In the genomic region with DNA sequence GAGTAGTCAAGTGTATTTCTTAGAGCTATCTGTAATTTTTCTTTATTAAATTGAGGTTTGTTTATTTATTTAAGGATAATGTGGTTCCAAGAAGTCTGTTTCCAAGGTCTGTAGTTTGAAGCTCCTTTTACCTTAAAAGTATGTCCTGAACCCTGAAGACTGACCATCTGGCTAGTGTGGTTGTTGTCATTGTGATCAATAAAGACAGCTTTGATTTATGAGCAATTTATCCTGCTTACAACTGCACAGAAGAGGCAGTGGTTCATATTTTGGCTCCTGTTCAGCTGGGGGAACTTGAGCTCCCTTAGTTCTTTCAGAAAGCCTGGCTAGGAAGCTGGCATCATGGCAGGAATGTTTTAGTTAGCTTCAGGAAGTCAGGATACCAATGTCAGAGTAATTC, we compare ENCODE assay signal across 7 cellular contexts.
DNase-seq lines count a peak whose midpoint lies in the region; ATAC-seq and TF ChIP-seq lines count a peak whose summit lies in the region.

No MANE protein-coding gene starts in this region.

- TF ChIP-seq CTCF in heart right ventricle (IDR thresholded peaks at IDR 0.05) (no peak), tibial artery (IDR thresholded peaks at IDR 0.05) (no peak)

- H3K27ac ChIP-seq in heart right ventricle = peak overlapping the region in 6 of 10 donors; percentile 1 to 66 (median 43)
- H3K27ac ChIP-seq in tibial artery = peak overlapping the region; percentile 55 to 64

- H3K36me3 ChIP-seq in heart right ventricle (no peaks in the 10 kb centered on the region), tibial artery (no peaks in the 10 kb centered on the region)

- H3K4me1 ChIP-seq in heart right ventricle (peaks cover 3 to 39% (median 19%) of the 10 kb centered on the region in 9 donors), tibial artery (peaks cover 0 to 50% (median 25%) of the 10 kb centered on the region in 4 donors)

- peak; percentile 98 for DNase-seq in SK-N-DZ (ENCODE audit: low spot score)
- DNase-seq in heart right ventricle = peak in 1 of 2 donors; percentile 18
- no peak for DNase-seq in tibial artery
- DNase-seq in stimulated activated naive CD8-positive, alpha-beta T cell treated with anti-CD3 and anti-CD28 coated beads, Interleukin-15, Interleukin-2, amounts not matched to agents 100 U/mL and 50 U/mL, for 24 hours = no peak
- no peak for DNase-seq in NOMO-1 (lab: John Stamatoyannopoulos, UW; ENCODE audit: unreplicated experiment in 2 of 2)

- H3K4me3 ChIP-seq in heart right ventricle (no peak overlapping the region), tibial artery (no peak overlapping the region)

- intact Hi-C loops in heart right ventricle (cut with DNase I) = no loop called here
- intact Hi-C loops in tibial artery (cut with DNase I; ENCODE audit: low total_unique reads) = no loop called here

- ATAC-seq in heart right ventricle = peak in 5 of 8 donors; percentile 15 to 54 (median 37)
- no peak for ATAC-seq in stimulated activated naive CD8-positive, alpha-beta T cell treated with anti-CD3 and anti-CD28 coated beads, Interleukin-15, Interleukin-2, amounts not matched to agents 100 U/mL and 50 U/mL, for 24 hours
- no peak for ATAC-seq in GM21367 (IDR thresholded peaks at IDR 0.05; ENCODE audit: unreplicated experiment)

- no peak for TF ChIP-seq EP300 in Ishikawa (IDR thresholded peaks at IDR 0.05; ENCODE audit: borderline replicate concordance)

- no peak for TF ChIP-seq RAD21 in Ishikawa (IDR thresholded peaks at IDR 0.05; ENCODE audit: low read depth)

- H3K27me3 ChIP-seq in heart right ventricle (no peaks in the 10 kb centered on the region), tibial artery (no peaks in the 10 kb centered on the region)

- peaks cover 0 to 24% (median 6%) of the 10 kb centered on the region in 11 donors for H3K9me3 ChIP-seq in heart right ventricle
- H3K9me3 ChIP-seq in tibial artery = peaks cover 0 to 6% (median 0%) of the 10 kb centered on the region in 3 donors

TF ChIP-seq in Ishikawa, 13 proteins besides CTCF, POLR2A, EP300 and RAD21:
- TF ChIP-seq MAX (IDR thresholded peaks at IDR 0.05) (no peak), YY1 (IDR thresholded peaks at IDR 0.05; ENCODE audit: low read depth) (0 out of 2 replicates have a peak, but pooled peaks have one; percentile 31), TAF1 (IDR thresholded peaks at IDR 0.05; ENCODE audit: low read depth) (no peak), NFIC (IDR thresholded peaks at IDR 0.05) (peak; percentile 80), TCF12 (IDR thresholded peaks at IDR 0.05; ENCODE audit: low read depth) (0 out of 2 replicates have a peak, but pooled peaks have one; percentile 28), ZBTB7A (IDR thresholded peaks at IDR 0.05; ENCODE audit: low read depth) (no peak), FOXM1 (IDR thresholded peaks at IDR 0.05; ENCODE audit: borderline replicate concordance, low read depth) (no peak; the same call in 1 of the 2 replicates), EGR1 (IDR thresholded peaks at IDR 0.05) (no peak), TEAD4 (IDR thresholded peaks at IDR 0.05) (peak; percentile 44; the same call in 1 of the 2 replicates), USF1 (IDR thresholded peaks at IDR 0.05) (no peak)

Comparison
In these comparisons a context has a peak if more than half of its experiments do, and no peak if none do; other contexts are left out.
1. ATAC-seq: peak in heart right ventricle (5 of 8); none in stimulated activated naive CD8-positive, alpha-beta T cell treated with anti-CD3 and anti-CD28 coated beads, Interleukin-15, Interleukin-2, amounts not matched to agents 100 U/mL and 50 U/mL, for 24 hours (single experiment) and GM21367 (single experiment).